10 cellular contexts compared by ENCODE assay signal in genomic region chr12:77724367-77724957, GRCh38.
DNase-seq lines count a peak whose midpoint lies in the region; ATAC-seq and TF ChIP-seq lines count a peak whose summit lies in the region.
"Had no signal": no experiment of that assay in that cellular context is flagged by ENCODE, and none has a peak within 500 bp of the region (broad histone marks: within the 10 kb centered on the region; RNA-seq: fewer than 3 reads in every experiment).

No MANE protein-coding gene starts in this region.

- no peak overlapping the region for H3K4me3 ChIP-seq in astrocyte of the spinal cord (ENCODE audit: low read depth, low read length)

- ATAC-seq in GM19324 (IDR thresholded peaks at IDR 0.05; ENCODE audit: low FRiP score, unreplicated experiment) = no peak

- 0 out of 2 replicates have a peak, but pooled peaks cover 8% of the 10 kb centered on the region for H3K36me3 Mint-ChIP-seq in HFFc6 (ENCODE audit: low read depth)
- H3K36me3 Mint-ChIP-seq: IgD-negative memory B cell, memory B cell had no signal

- peaks cover 61% of the 10 kb centered on the region for H3K4me1 Mint-ChIP-seq in HFFc6 (ENCODE audit: low read depth)
- H3K4me1 Mint-ChIP-seq: IgD-negative memory B cell, memory B cell had no signal

- H3K4me3 Mint-ChIP-seq in HFFc6 = no peak overlapping the region
- H3K4me3 Mint-ChIP-seq: IgD-negative memory B cell, memory B cell had no signal

- in situ Hi-C loops in astrocyte of the spinal cord (cut with HindIII; ENCODE audit: low sequenced_read_pairs) = no loop called here

- no peaks in the 10 kb centered on the region for H3K27me3 Mint-ChIP-seq in HFFc6 (ENCODE audit: insufficient read depth)
- H3K27me3 Mint-ChIP-seq: memory B cell had no signal

- DNase-seq in DMS79 (lab: John Stamatoyannopoulos, UW) = peak; percentile 11
- peak; percentile 61 for DNase-seq in HFFc6
- DNase-seq in NCI-H2171 (lab: John Stamatoyannopoulos, UW) = peak; percentile 27
- peak; percentile 65 for DNase-seq in astrocyte of the spinal cord (ENCODE audit: low read depth, low spot score)
- peak; percentile 22 for DNase-seq in kidney tubule cell (ENCODE audit: low spot score)
- DNase-seq in ureter (ENCODE audit: low spot score) = no peak
- DNase-seq in activated CD8-positive, alpha-beta memory T cell treated with anti-CD3 and anti-CD28 coated beads, Interleukin-2, amount 50 U/mL, for 48 hours = no peak

- H3K27ac Mint-ChIP-seq in HFFc6 = peak overlapping the region; percentile 38; the same call in 1 of the 2 replicates
- H3K27ac Mint-ChIP-seq: IgD-negative memory B cell, memory B cell had no signal

- TF ChIP-seq CTCF in HFFc6 (IDR thresholded peaks at IDR 0.05) = peak; percentile 86
- TF ChIP-seq CTCF in astrocyte of the spinal cord (IDR thresholded peaks at IDR 0.05; ENCODE audit: low read depth, low read length) = peak; percentile 72

- no peaks in the 10 kb centered on the region for H3K9me3 Mint-ChIP-seq in HFFc6
- H3K9me3 Mint-ChIP-seq: memory B cell had no signal

Comparison
In these comparisons a context has a peak if more than half of its experiments do, and no peak if none do; other contexts are left out.
1. DNase-seq: peak in DMS79 (single experiment), HFFc6 (single experiment), NCI-H2171 (single experiment), astrocyte of the spinal cord (single experiment) and kidney tubule cell (single experiment); none in ureter (single experiment) and activated CD8-positive, alpha-beta memory T cell treated with anti-CD3 and anti-CD28 coated beads, Interleukin-2, amount 50 U/mL, for 48 hours (single experiment).